Comparison of ENCODE assay signal across 9 cellular contexts in genomic region chr20:50194831-50195523, GRCh38. TPM values are rescaled to one million over a fixed set of nuclear protein-coding genes. Genes with fewer than 3 reads are reported as not detected.
DNase-seq lines count a peak whose midpoint lies in the region; ATAC-seq, FAIRE-seq and TF ChIP-seq lines count a peak whose summit lies in the region.
"Had no signal": no experiment of that assay in that cellular context is flagged by ENCODE, and none has a peak within 500 bp of the region (broad histone marks: within the 10 kb centered on the region; RNA-seq: fewer than 3 reads in every experiment).

No MANE protein-coding gene starts in this region.

- H3K36me3 Mint-ChIP-seq in T-helper 2 cell treated with Interferon-gamma antibody and Interleukin-4, amounts not matched to agents 5 μg/mL and 100 μg/mL, for 36 hours (ENCODE audit: low read depth) = peaks cover 30% of the 10 kb centered on the region
- H3K36me3 Mint-ChIP-seq in activated CD8-positive, alpha-beta T cell treated with anti-CD3 and anti-CD28 coated beads, Interleukin-2, amount 10 ng/mL, durations not matched to agents 7 days and 5 days (ENCODE audit: low read depth) = peaks cover 27% of the 10 kb centered on the region
- peaks cover 10 to 21% of the 10 kb centered on the region in 2 donors for H3K36me3 Mint-ChIP-seq in stimulated activated naive B cell treated with anti-CD40 and anti-IgM and Interleukin-4, amounts not matched to agents 10 μg/mL and 1 μg/mL and 100 μg/mL, for 72 hours

- H3K4me1 Mint-ChIP-seq in T-helper 2 cell treated with Interferon-gamma antibody and Interleukin-4, amounts not matched to agents 5 μg/mL and 100 μg/mL, for 36 hours (ENCODE audit: low read depth) = peaks cover 27% of the 10 kb centered on the region
- peaks cover 34% of the 10 kb centered on the region for H3K4me1 Mint-ChIP-seq in activated CD8-positive, alpha-beta T cell treated with anti-CD3 and anti-CD28 coated beads, Interleukin-2, amount 10 ng/mL, durations not matched to agents 7 days and 5 days (ENCODE audit: low read depth)
- peaks cover 19 to 37% of the 10 kb centered on the region in 2 donors for H3K4me1 Mint-ChIP-seq in stimulated activated naive B cell treated with anti-CD40 and anti-IgM and Interleukin-4, amounts not matched to agents 10 μg/mL and 1 μg/mL and 100 μg/mL, for 72 hours

- H3K4me3 Mint-ChIP-seq in T-helper 2 cell treated with Interferon-gamma antibody and Interleukin-4, amounts not matched to agents 5 μg/mL and 100 μg/mL, for 36 hours = peak overlapping the region; percentile 18
- H3K4me3 Mint-ChIP-seq in activated CD8-positive, alpha-beta T cell treated with anti-CD3 and anti-CD28 coated beads, Interleukin-2, amount 10 ng/mL, durations not matched to agents 7 days and 5 days = peak overlapping the region; percentile 15
- no peak overlapping the region for H3K4me3 Mint-ChIP-seq in stimulated activated naive B cell treated with anti-CD40 and anti-IgM and Interleukin-4, amounts not matched to agents 10 μg/mL and 1 μg/mL and 100 μg/mL, for 72 hours

- H3K27me3 Mint-ChIP-seq in T-helper 2 cell treated with Interferon-gamma antibody and Interleukin-4, amounts not matched to agents 5 μg/mL and 100 μg/mL, for 36 hours (ENCODE audit: low read depth) = no peaks in the 10 kb centered on the region
- no peaks in the 10 kb centered on the region for H3K27me3 Mint-ChIP-seq in activated CD8-positive, alpha-beta T cell treated with anti-CD3 and anti-CD28 coated beads, Interleukin-2, amount 10 ng/mL, durations not matched to agents 7 days and 5 days (ENCODE audit: low read depth)
- H3K27me3 Mint-ChIP-seq in stimulated activated naive B cell treated with anti-CD40 and anti-IgM and Interleukin-4, amounts not matched to agents 10 μg/mL and 1 μg/mL and 100 μg/mL, for 72 hours = no peaks in the 10 kb centered on the region

- no peak for ATAC-seq in activated CD8-positive, alpha-beta T cell treated with anti-CD3 and anti-CD28 coated beads, Interleukin-2, amount 10 ng/mL, durations not matched to agents 7 days and 5 days
- no peak for ATAC-seq in stimulated activated naive B cell treated with anti-CD40 and anti-IgM and Interleukin-4, amounts not matched to agents 10 μg/mL and 1 μg/mL and 100 μg/mL, for 72 hours (replicated peaks)

- H3K9me3 Mint-ChIP-seq in T-helper 2 cell treated with Interferon-gamma antibody and Interleukin-4, amounts not matched to agents 5 μg/mL and 100 μg/mL, for 36 hours = no peaks in the 10 kb centered on the region
- H3K9me3 Mint-ChIP-seq in activated CD8-positive, alpha-beta T cell treated with anti-CD3 and anti-CD28 coated beads, Interleukin-2, amount 10 ng/mL, durations not matched to agents 7 days and 5 days (ENCODE audit: insufficient read depth) = no peaks in the 10 kb centered on the region
- H3K9me3 Mint-ChIP-seq in stimulated activated naive B cell treated with anti-CD40 and anti-IgM and Interleukin-4, amounts not matched to agents 10 μg/mL and 1 μg/mL and 100 μg/mL, for 72 hours = peaks cover 0 to 4% of the 10 kb centered on the region in 2 donors

- CTCF ChIA-PET in activated CD8-positive, alpha-beta T cell treated with anti-CD3 and anti-CD28 coated beads, Interleukin-2, amount 10 ng/mL, durations not matched to agents 7 days and 5 days (lab: Charles Lee) = interaction anchor here (2.6 kb wide), 1 partner anchor 268 kb away, joined by 5 read pairs; no protein-coding TSS in a partner anchor

- no peak for DNase-seq in T-helper 2 cell treated with Interferon-gamma antibody and Interleukin-4, amounts not matched to agents 5 μg/mL and 100 μg/mL, for 36 hours (ENCODE audit: low spot score)
- DNase-seq in T-helper 2 cell (no peak), fibroblast of the aortic adventitia (ENCODE audit: low read depth) (peak; percentile 49), MV-4-11 (lab: John Stamatoyannopoulos, UW) (no peak), LoVo (ENCODE audit: low spot score) (no peak), HTR-8/SVneo (ENCODE audit: insufficient read length, low spot score) (no peak)
- DNase-seq in activated CD8-positive, alpha-beta T cell treated with anti-CD3 and anti-CD28 coated beads, Interleukin-2, amount 10 ng/mL, durations not matched to agents 7 days and 5 days = no peak
- DNase-seq in stimulated activated naive B cell treated with anti-CD40 and anti-IgM and Interleukin-4, amounts not matched to agents 10 μg/mL and 1 μg/mL and 100 μg/mL, for 72 hours = no peak

- peak overlapping the region; percentile 10 for H3K27ac Mint-ChIP-seq in T-helper 2 cell treated with Interferon-gamma antibody and Interleukin-4, amounts not matched to agents 5 μg/mL and 100 μg/mL, for 36 hours
- no peak overlapping the region for H3K27ac Mint-ChIP-seq in activated CD8-positive, alpha-beta T cell treated with anti-CD3 and anti-CD28 coated beads, Interleukin-2, amount 10 ng/mL, durations not matched to agents 7 days and 5 days
- peak overlapping the region; percentile 32 for H3K27ac Mint-ChIP-seq in stimulated activated naive B cell treated with anti-CD40 and anti-IgM and Interleukin-4, amounts not matched to agents 10 μg/mL and 1 μg/mL and 100 μg/mL, for 72 hours

- FAIRE-seq in HTR-8/SVneo (lab: Jason Lieb, UNC) = no peak

- POLR2A ChIA-PET in activated CD8-positive, alpha-beta T cell treated with anti-CD3 and anti-CD28 coated beads, Interleukin-2, amount 10 ng/mL, durations not matched to agents 7 days and 5 days (lab: Charles Lee) = interaction anchor here (0.6 kb wide), 1 partner anchor 619 kb away, joined by 3 read pairs; no protein-coding TSS in a partner anchor

- peak overlapping the region; percentile 100 for H3K4me3 ChIP-seq in fibroblast of the aortic adventitia (ENCODE audit: low read depth, low read length)
- H3K4me3 ChIP-seq: BLaER1 had no signal

- TF ChIP-seq CTCF in fibroblast of the aortic adventitia (IDR thresholded peaks at IDR 0.05; ENCODE audit: insufficient read depth, low read length) = no peak

RNA-seq across cellular contexts. Expression of gene CEBPB, which starts 4.3 kb away (rescaled TPM):
- total RNA-seq in activated CD8-positive, alpha-beta T cell treated with anti-CD3 and anti-CD28 coated beads, Interleukin-2, amount 10 ng/mL, durations not matched to agents 7 days and 5 days = 10 to 100 TPM; 28.8 to 32.0 TPM
- total RNA-seq in fibroblast of the aortic adventitia (ENCODE audit: low replicate concordance) = 38.1 TPM in 2 replicates

RNA-seq across cellular contexts. Expression of gene PEDS1, which starts 41.5 kb away (rescaled TPM):
- 10 to 100 TPM; 28.7 to 30.2 TPM for total RNA-seq in activated CD8-positive, alpha-beta T cell treated with anti-CD3 and anti-CD28 coated beads, Interleukin-2, amount 10 ng/mL, durations not matched to agents 7 days and 5 days
- 9.3 and 19.9 TPM in 2 replicates for total RNA-seq in fibroblast of the aortic adventitia (ENCODE audit: low replicate concordance)

Comparison
In these comparisons a context has a peak if more than half of its experiments do, and no peak if none do; other contexts are left out.
1. H3K4me3 Mint-ChIP-seq: peak in T-helper 2 cell treated with Interferon-gamma antibody and Interleukin-4, amounts not matched to agents 5 μg/mL and 100 μg/mL, for 36 hours (single experiment) and activated CD8-positive, alpha-beta T cell treated with anti-CD3 and anti-CD28 coated beads, Interleukin-2, amount 10 ng/mL, durations not matched to agents 7 days and 5 days (single experiment); none in stimulated activated naive B cell treated with anti-CD40 and anti-IgM and Interleukin-4, amounts not matched to agents 10 μg/mL and 1 μg/mL and 100 μg/mL, for 72 hours (0 of 2).